In genomic region chr14:50734950-50735697, GRCh38 we compare ENCODE assay signal across 16 cellular contexts.
DNase-seq lines count a peak whose midpoint lies in the region; TF ChIP-seq lines count a peak whose summit lies in the region.
"Had no signal": no experiment of that assay in that cellular context is flagged by ENCODE, and none has a peak within 500 bp of the region (broad histone marks: within the 10 kb centered on the region; RNA-seq: fewer than 3 reads in every experiment).

No MANE protein-coding gene starts in this region.

- H3K4me1 Mint-ChIP-seq in HFFc6 (ENCODE audit: low read depth): no peaks in the 10 kb centered on the region
- no peaks in the 10 kb centered on the region for H3K4me1 Mint-ChIP-seq in Calu3 (ENCODE audit: low read depth, unreplicated experiment)
- H3K4me1 Mint-ChIP-seq: memory B cell, neural progenitor cell had no signal

- DNase-seq in AG09319 (ENCODE audit: extremely low read depth, low read depth): no peak
- no peak for DNase-seq in HFFc6
- DNase-seq in choroid plexus epithelial cell (ENCODE audit: low read depth): peak; percentile 17
- DNase-seq in osteoblast (ENCODE audit: insufficient read length, low spot score, missing footprints): no peak
- no peak for DNase-seq in COLO668 (lab: John Stamatoyannopoulos, UW; ENCODE audit: unreplicated experiment)
- no peak for DNase-seq in NOMO-1 treated with DMSO at 0.1 percent for 48 hours (lab: John Stamatoyannopoulos, UW; ENCODE audit: unreplicated experiment)
- DNase-seq in Calu3: no peak
- no peak for DNase-seq in amniotic stem cell (lab: John Stamatoyannopoulos, UW)
- DNase-seq: activated B cell treated with CpG ODN at 0.5 μM for 24 hours; effector memory CD8-positive, alpha-beta T cell; glutamatergic neuron; T-cell had no signal

- no peaks in the 10 kb centered on the region for H3K9me3 Mint-ChIP-seq in HFFc6
- no peaks in the 10 kb centered on the region for H3K9me3 Mint-ChIP-seq in Calu3 (ENCODE audit: low read depth, unreplicated experiment)
- H3K9me3 Mint-ChIP-seq: effector memory CD8-positive, alpha-beta T cell; memory B cell; neural progenitor cell had no signal

- no peaks in the 10 kb centered on the region for H3K79me2 ChIP-seq in osteoblast (ENCODE audit: insufficient read depth, low read length)

- H3K36me3 ChIP-seq in osteoblast (ENCODE audit: insufficient read depth, low read length): peaks cover 45% of the 10 kb centered on the region

- no peaks in the 10 kb centered on the region for H3K27me3 ChIP-seq in osteoblast (ENCODE audit: insufficient read depth, low read length)
- H3K27me3 ChIP-seq: BLaER1, neural progenitor cell had no signal

- H4K20me1 ChIP-seq in osteoblast (ENCODE audit: insufficient read depth, low read length): no peaks in the 10 kb centered on the region
- H4K20me1 ChIP-seq: BLaER1 had no signal

- CTCF ChIA-PET in Calu3 (lab: Charles Lee): no interaction called here

- H3K27me3 Mint-ChIP-seq in HFFc6 (ENCODE audit: insufficient read depth) (no peaks in the 10 kb centered on the region), Calu3 (ENCODE audit: unreplicated experiment) (no peaks in the 10 kb centered on the region)
- H3K27me3 Mint-ChIP-seq: activated B cell treated with CpG ODN at 0.5 μM for 24 hours; effector memory CD8-positive, alpha-beta T cell; memory B cell; T-cell had no signal

- H3K27ac ChIP-seq in osteoblast (ENCODE audit: low read depth, low read length): peak overlapping the region; percentile 11
- H3K27ac ChIP-seq: BLaER1, neural progenitor cell had no signal

- BruUV-seq in Calu3 (replicated peaks; lab: Mats Ljungman, UMichigan): no TSS peak

- no peak overlapping the region for H2AFZ ChIP-seq in osteoblast (ENCODE audit: low read length)
- H2AFZ ChIP-seq: neural progenitor cell had no signal

- TF ChIP-seq CTCF in AG09319 (IDR thresholded peaks at IDR 0.05; ENCODE audit: low read depth, low read length): peak; percentile 5
- peak; percentile 41 for TF ChIP-seq CTCF in HFFc6 (IDR thresholded peaks at IDR 0.05)
- peak; percentile 19 for TF ChIP-seq CTCF in choroid plexus epithelial cell (conservative IDR thresholded peaks at IDR 0.05; ENCODE audit: low read depth, low read length)
- peak; percentile 37 for TF ChIP-seq CTCF in osteoblast (IDR thresholded peaks at IDR 0.05; ENCODE audit: extremely low read depth, low read depth, low read length)
- TF ChIP-seq CTCF in Calu3 (IDR thresholded peaks at IDR 0.05; ENCODE audit: unreplicated experiment): no peak

- H3K4me3 ChIP-seq in choroid plexus epithelial cell (ENCODE audit: low read depth, low read length) (no peak overlapping the region), osteoblast (ENCODE audit: insufficient read depth, low read length) (no peak overlapping the region)
- H3K4me3 ChIP-seq: BLaER1, neural progenitor cell had no signal

- intact Hi-C loops in Calu3 (cut with micrococcal nuclease; ENCODE audit: unreplicated experiment): no loop called here

- H3K27ac Mint-ChIP-seq in HFFc6: no peak overlapping the region
- H3K27ac Mint-ChIP-seq in Calu3 (ENCODE audit: unreplicated experiment): no peak overlapping the region
- H3K27ac Mint-ChIP-seq: activated B cell treated with CpG ODN at 0.5 μM for 24 hours, memory B cell, neural progenitor cell, T-cell had no signal

- no peak overlapping the region for H3K4me2 ChIP-seq in osteoblast (ENCODE audit: insufficient read depth, low read length)
- H3K4me2 ChIP-seq: BLaER1, KMS-11, neural progenitor cell had no signal

- H3K4me3 Mint-ChIP-seq in HFFc6: no peak overlapping the region
- H3K4me3 Mint-ChIP-seq in Calu3 (ENCODE audit: low read depth, unreplicated experiment): no peak overlapping the region
- H3K4me3 Mint-ChIP-seq: activated B cell treated with CpG ODN at 0.5 μM for 24 hours; effector memory CD8-positive, alpha-beta T cell; memory B cell; neural progenitor cell; T-cell had no signal

- H3K4me1 ChIP-seq in osteoblast (ENCODE audit: insufficient read depth, low read length): no peaks in the 10 kb centered on the region
- H3K4me1 ChIP-seq: neural progenitor cell had no signal

- peaks cover 20% of the 10 kb centered on the region for H3K36me3 Mint-ChIP-seq in HFFc6 (ENCODE audit: low read depth)
- no peaks in the 10 kb centered on the region for H3K36me3 Mint-ChIP-seq in Calu3 (ENCODE audit: insufficient read depth, unreplicated experiment)

- H3K9me3 ChIP-seq in osteoblast (ENCODE audit: low read depth, low read length): no peaks in the 10 kb centered on the region
- H3K9me3 ChIP-seq: BLaER1 had no signal
